In genomic region chr20:50789968-50790650, GRCh38 we compare ENCODE assay signal across 8 cellular contexts. TPM values are rescaled to one million over a fixed set of nuclear protein-coding genes. Genes with fewer than 3 reads are reported as not detected.
DNase-seq lines count a peak whose midpoint lies in the region; ATAC-seq, FAIRE-seq and TF ChIP-seq lines count a peak whose summit lies in the region.

No MANE protein-coding gene starts in this region.

- in situ Hi-C loops in IMR-90 (cut with MboI; ENCODE audit: low sequenced_read_pairs) (loop anchor here (10.0 kb wide), 2 partner anchors 535 to 605 kb away; no protein-coding TSS in a partner anchor), mammary epithelial cell (cut with MboI; ENCODE audit: low sequenced_read_pairs in 2 of 2) (loop anchor here in 1 of 2 donors (10.0 kb wide), 1 partner anchor 145 kb away; the partner anchor contains the start of gene ADNP)

- no peaks in the 10 kb centered on the region for H3K27me3 ChIP-seq in IMR-90 (ENCODE audit: control insufficient read depth, insufficient read depth, low read length)
- no peaks in the 10 kb centered on the region for H3K27me3 ChIP-seq in mammary epithelial cell (ENCODE audit: insufficient read depth, low read length)

- peak overlapping the region; percentile 95 to 97 (median 97) for H3K27ac Mint-ChIP-seq in nephron

- H2AFZ ChIP-seq in IMR-90 (replicated peaks; ENCODE audit: low read length, poor library complexity) (peak overlapping the region; percentile 96), mammary epithelial cell (ENCODE audit: low read depth, low read length) (peak overlapping the region; percentile 87)

- 100% methylated on average over 1 of the region's 11 CpGs; no CpG with 5 or more reads in 1 of the 2 experiments for WGBS in IMR-90 (ENCODE audit: extremely low coverage in 2 of 2, insufficient read length in 1 of 2), 2 experiments
- WGBS in mammary epithelial cell (ENCODE audit: low coverage, missing lambda C conversion rate), result 69% methylated on average over 11 of the region's 11 CpGs

- peak overlapping the region; percentile 59 for H2BK5ac ChIP-seq in IMR-90 (ENCODE audit: low read depth, low read length, poor library complexity, severe bottlenecking)

- peak overlapping the region; percentile 88; the same call in 2 of the 3 replicates for H2BK15ac ChIP-seq in IMR-90 (ENCODE audit: low read depth, low read length)

- peak overlapping the region; percentile 98 for H2AK9ac ChIP-seq in IMR-90 (replicated peaks; ENCODE audit: low read depth, low read length, poor library complexity)

- peak overlapping the region; percentile 89 for H2BK120ac ChIP-seq in IMR-90 (ENCODE audit: low read depth, low read length)

- H2AK5ac ChIP-seq in IMR-90 (ENCODE audit: low read depth, low read length), result peak overlapping the region; percentile 98

- CTCF ChIA-PET in IMR-90 (lab: Yijun Ruan, JAX), result interaction anchor here (0.6 to 1.6 kb wide), 5 partner anchors 24 to 157 kb away, joined by 3 to 11 read pairs (median 4); partner anchors contain the start of gene ADNP
- CTCF ChIA-PET in mammary epithelial cell (lab: Charles Lee; ENCODE audit: low non-redundant PET), result interaction anchor here (0.7 to 1.1 kb wide), 5 partner anchors 16 to 244 kb away, joined by 5 to 13 read pairs (median 6); no protein-coding TSS in a partner anchor
- CTCF ChIA-PET in GM10248 (lab: Yijun Ruan, JAX), result interaction anchor here (0.8 to 10.5 kb wide), 32 partner anchors 9 to 601 kb away, joined by 3 to 220 read pairs (median 4); partner anchors contain the start of genes ADNP, DPM1 and MOCS3

- H3K56ac ChIP-seq in IMR-90 (ENCODE audit: extremely low read depth, insufficient read depth, low read length), result peak overlapping the region; percentile 29; the same call in 1 of the 2 replicates

- no peak for ATAC-seq in IMR-90 (ENCODE audit: low read depth)

- H3K23ac ChIP-seq in IMR-90 (ENCODE audit: low read depth, low read length), result peak overlapping the region; percentile 60; the same call in 1 of the 2 replicates

- H3K79me2 ChIP-seq in mammary epithelial cell (ENCODE audit: insufficient read depth, low read length), result no peaks in the 10 kb centered on the region

- FAIRE-seq in frontal cortex (lab: Jason Lieb, UNC), result no peak

- H3K4me3 ChIP-seq in IMR-90 (ENCODE audit: insufficient read depth, low read depth, low read length) (no peak overlapping the region), mammary epithelial cell (replicated peaks in 1 of 3; ENCODE audit: insufficient read depth in 1 of 3, low read depth in 2 of 3, low read length in 3 of 3) (no peak overlapping the region)

- H2BK20ac ChIP-seq in IMR-90 (ENCODE audit: low read depth, low read length), result peak overlapping the region; percentile 30

- H3K79me1 ChIP-seq in IMR-90 (ENCODE audit: low read depth in 1 of 2, low read length in 2 of 2), result no peaks in the 10 kb centered on the region; a peak in 2 of 4 replicates

- H3K27ac ChIP-seq in IMR-90 (ENCODE audit: insufficient read depth, low read length) (peak overlapping the region; percentile 66), mammary epithelial cell (ENCODE audit: insufficient read depth, low read depth, low read length) (no peak overlapping the region)

- no peak overlapping the region for H3K4me2 ChIP-seq in IMR-90 (ENCODE audit: low read depth, low read length)
- H3K4me2 ChIP-seq in mammary epithelial cell (ENCODE audit: insufficient read depth, low read depth, low read length), result peak overlapping the region; percentile 17

- no peaks in the 10 kb centered on the region for H3K9me3 Mint-ChIP-seq in nephron

- no peaks in the 10 kb centered on the region for H3K27me3 Mint-ChIP-seq in nephron (ENCODE audit: low read depth)

- no peaks in the 10 kb centered on the region for H4K20me1 ChIP-seq in IMR-90 (ENCODE audit: insufficient read depth, low read length)
- H4K20me1 ChIP-seq in mammary epithelial cell (ENCODE audit: insufficient read depth, low read length), result no peaks in the 10 kb centered on the region

- H3K4ac ChIP-seq in IMR-90 (ENCODE audit: low read depth, low read length), result peak overlapping the region; percentile 80

- H3K4me3 Mint-ChIP-seq in nephron, result no peak overlapping the region

- peaks cover 37% of the 10 kb centered on the region for H3K4me1 Mint-ChIP-seq in nephron

- H4K8ac ChIP-seq in IMR-90 (ENCODE audit: low read depth in 2 of 2, low read length in 2 of 2), result peak overlapping the region; percentile 98

- peaks cover 17% of the 10 kb centered on the region for H3K4me1 ChIP-seq in IMR-90 (ENCODE audit: control insufficient read depth, insufficient read depth, low read length)
- H3K4me1 ChIP-seq in mammary epithelial cell (ENCODE audit: insufficient read depth, low read length), result peaks cover 14% of the 10 kb centered on the region

- peak overlapping the region; percentile 11; the same call in 1 of the 2 replicates for H3K18ac ChIP-seq in IMR-90 (ENCODE audit: low read depth, low read length)

- H3K9me1 ChIP-seq in IMR-90 (ENCODE audit: insufficient read depth, low read length), result peaks cover 4% of the 10 kb centered on the region

- no peak for TF ChIP-seq POLR2A in IMR-90 (IDR thresholded peaks at IDR 0.05; ENCODE audit: low read depth, low read length)

- H3K36me3 Mint-ChIP-seq in nephron (ENCODE audit: low read depth), result no peaks in the 10 kb centered on the region

- POLR2A ChIA-PET in IMR-90 (lab: Charles Lee; ENCODE audit: unreplicated experiment), result interaction anchor here (1.0 kb wide), 1 partner anchor 139 kb away, joined by 4 read pairs; no protein-coding TSS in a partner anchor
- POLR2A ChIA-PET in GM10248 (lab: Yijun Ruan, JAX), result interaction anchor here (1.3 kb wide), 1 partner anchor 168 kb away, joined by 5 read pairs; the partner anchor contains the start of gene DPM1

- dilution Hi-C loops in IMR-90 (cut with HindIII; ENCODE audit: low sequenced_read_pairs, unreplicated experiment), result no loop called here
- dilution Hi-C loops in mammary epithelial cell (cut with HindIII; ENCODE audit: low sequenced_read_pairs), result loop anchor here (10.0 to 25.0 kb wide), 2 partner anchors 125 to 522 kb away; no protein-coding TSS in a partner anchor

- BruUV-seq in IMR-90 (replicated peaks; lab: Mats Ljungman, UMichigan) (no TSS peak), mammary epithelial cell (replicated peaks; lab: Mats Ljungman, UMichigan) (no TSS peak)

- peak overlapping the region; percentile 26; the same call in 1 of the 2 replicates for H3K9ac ChIP-seq in IMR-90 (ENCODE audit: low read depth, low read length)
- no peak overlapping the region for H3K9ac ChIP-seq in mammary epithelial cell (ENCODE audit: insufficient read depth, low read length)

- no peaks in the 10 kb centered on the region for H3K36me3 ChIP-seq in IMR-90 (ENCODE audit: control insufficient read depth, insufficient read depth, low read length)
- no peaks in the 10 kb centered on the region for H3K36me3 ChIP-seq in mammary epithelial cell (ENCODE audit: insufficient read depth, low read length)

- intact Hi-C loops in IMR-90 (cut with micrococcal nuclease) (loop anchor here (5.0 kb wide), 1 partner anchor 517 kb away; no protein-coding TSS in a partner anchor), mammary epithelial cell (cut with micrococcal nuclease) (loop anchor here (1.0 to 10.0 kb wide), 4 partner anchors 203 to 805 kb away; no protein-coding TSS in a partner anchor)

- TF ChIP-seq CTCF in IMR-90 (conservative IDR thresholded peaks at IDR 0.05; ENCODE audit: low read depth, low read length) (no peak), mammary epithelial cell (conservative IDR thresholded peaks at IDR 0.05 in 1 of 2, IDR thresholded peaks at IDR 0.05 in 1 of 2; ENCODE audit: extremely low read depth in 1 of 2, insufficient read depth in 1 of 2, low read depth in 1 of 2, low read length in 2 of 2) (no peak), nephron (IDR thresholded peaks at IDR 0.05; ENCODE audit: unreplicated experiment in 3 of 3) (no peak), GM10248 (IDR thresholded peaks at IDR 0.05; ENCODE audit: control extremely low read depth, extremely low read depth, low read depth, missing control alignments) (no peak)

- H4K5ac ChIP-seq in IMR-90 (ENCODE audit: low read depth, low read length), result peak overlapping the region; percentile 72

- peak; percentile 23 for DNase-seq in A172 (ENCODE audit: low spot score)
- no peak for DNase-seq in IMR-90
- DNase-seq in mammary epithelial cell, result no peak
- DNase-seq in AML-193 (lab: John Stamatoyannopoulos, UW), result no peak
- DNase-seq in stimulated activated CD4-positive, alpha-beta T cell treated with anti-CD3 and anti-CD28 coated beads, Interleukin-4, amount 100 ng/mL, for 4 hours, result no peak
- DNase-seq in GM10248 (ENCODE audit: extremely low spot score), result no peak
- DNase-seq in frontal cortex (ENCODE audit: low spot score in 2 of 2), result no peak

- TF ChIP-seq RAD21 in IMR-90 (IDR thresholded peaks at IDR 0.05; ENCODE audit: low read length), result no peak

- peak overlapping the region; percentile 41 for H3K14ac ChIP-seq in IMR-90 (replicated peaks; ENCODE audit: low read depth, low read length)

- H3K9me3 ChIP-seq in IMR-90 (ENCODE audit: control insufficient read depth, insufficient read depth, low read length), result no peaks in the 10 kb centered on the region
- H3K9me3 ChIP-seq in mammary epithelial cell (replicated peaks; ENCODE audit: insufficient read depth, low read length), result no peaks in the 10 kb centered on the region

- peak overlapping the region; percentile 89 for H4K91ac ChIP-seq in IMR-90 (ENCODE audit: insufficient read depth, low read depth, low read length)

TF ChIP-seq in IMR-90, 13 proteins besides CTCF, POLR2A, EP300 and RAD21:
- no peak for TF ChIP-seq NFE2L2 (IDR thresholded peaks at IDR 0.05; ENCODE audit: low read depth, low read length)
- no peak for TF ChIP-seq RCOR1 (IDR thresholded peaks at IDR 0.05; ENCODE audit: insufficient replicate concordance, low read length)
- TF ChIP-seq CEBPB (IDR thresholded peaks at IDR 0.05; ENCODE audit: low read depth, low read length), result no peak

RNA-seq across cellular contexts. Expression of gene BCAS4, which starts 4.8 kb away (rescaled TPM):
- 21.4 and 43.8 TPM in 2 replicates for total RNA-seq in A172 (2014; rRNA removed; shearing (Covaris generic))
- total RNA-seq in IMR-90 (2012; rRNA removed) (40.0 and 47.5 TPM in 2 replicates), mammary epithelial cell (10 to 100 TPM; 15.0 to 16.4 TPM), frontal cortex (11.4 TPM)
- polyA plus RNA-seq in IMR-90 (2012; rRNA removed) (42.7 and 46.9 TPM in 2 replicates), mammary epithelial cell (21.4 TPM)
- polyA plus RNA-seq in IMR-90 (2012; cell fraction: cytosol; rRNA removed), result 29.3 and 63.1 TPM in 2 replicates
- polyA plus RNA-seq in IMR-90 (2012; cell fraction: nucleus; rRNA removed; ENCODE audit: low replicate concordance), result 24.3 and 25.0 TPM in 2 replicates
- 2.7 TPM for polyA minus RNA-seq in mammary epithelial cell

RNA-seq across cellular contexts. Expression of gene PARD6B, which starts 58.7 kb away (rescaled TPM):
- 3.2 and 4.7 TPM in 2 replicates for total RNA-seq in A172 (2014; rRNA removed; shearing (Covaris generic))
- total RNA-seq in IMR-90 (2012; rRNA removed) (0.90 and 1.4 TPM in 2 replicates), mammary epithelial cell (1 to 10 TPM; 5.6 to 7.7 TPM), frontal cortex (20.4 TPM)
- polyA plus RNA-seq in IMR-90 (2012; rRNA removed) (0.14 and 0.17 TPM in 2 replicates), mammary epithelial cell (1.5 TPM)
- 0.05 and 0.08 TPM in 2 replicates for polyA plus RNA-seq in IMR-90 (2012; cell fraction: cytosol; rRNA removed)
- 0.07 and 0.25 TPM in 2 replicates for polyA plus RNA-seq in IMR-90 (2012; cell fraction: nucleus; rRNA removed; ENCODE audit: low replicate concordance)
- 4.8 TPM for polyA minus RNA-seq in mammary epithelial cell
